23 cellular contexts compared by ENCODE assay signal in genomic region chr3:71183544-71183943, GRCh38.
"Had no signal": no experiment of that assay in that cellular context is flagged by ENCODE, and none has a peak within 500 bp of the region (broad histone marks: within the 10 kb centered on the region; RNA-seq: fewer than 3 reads in every experiment).

No MANE protein-coding gene starts in this region.

- H3K4me3 Mint-ChIP-seq: activated CD4-positive, alpha-beta T cell treated with anti-CD3 and anti-CD28 coated beads, Interleukin-2, amount 10 ng/mL, durations not matched to agents 24 days and 14 days; activated CD8-positive, alpha-beta memory T cell treated with anti-CD3 and anti-CD28 coated beads, Interleukin-2, amount 10 ng/mL, durations not matched to agents 7 days and 5 days; activated CD8-positive, alpha-beta T cell treated with anti-CD3 and anti-CD28 coated beads for 36 hours; activated naive CD4-positive, alpha-beta T cell treated with anti-CD3 and anti-CD28 coated beads, Interleukin-2, amount 50 U/mL, for 24 hours; endodermal cell; naive thymus-derived CD8-positive, alpha-beta T cell; neural progenitor cell had no signal

- H3K4me1 ChIP-seq: gastrocnemius medialis had no signal

- H3K27ac ChIP-seq: adrenal gland, esophagus squamous epithelium, gastrocnemius medialis, neural progenitor cell, upper lobe of left lung had no signal

- H3K4me1 Mint-ChIP-seq: endodermal cell, neural progenitor cell had no signal

- DNase-seq: activated CD4-positive, alpha-beta T cell treated with anti-CD3 and anti-CD28 coated beads, Interleukin-2, amount 10 ng/mL, durations not matched to agents 24 days and 14 days; activated CD8-positive, alpha-beta memory T cell treated with anti-CD3 and anti-CD28 coated beads, Interleukin-2, amount 10 ng/mL, durations not matched to agents 7 days and 5 days; activated CD8-positive, alpha-beta T cell treated with anti-CD3 and anti-CD28 coated beads for 36 hours; activated gamma-delta T cell treated with Interleukin-2 at 50 U/mL for 16 hours; activated T-cell treated with anti-CD3 and anti-CD28 coated beads for 4 hours; adrenal gland; cerebellar nuclear complex; cortex of kidney; endodermal cell; esophagus squamous epithelium; gastrocnemius medialis; head of caudate nucleus; islet precursor cell; left colon; naive thymus-derived CD8-positive, alpha-beta T cell; posterior cingulate gyrus; stimulated activated CD4-positive, alpha-beta T cell treated with anti-CD3 and anti-CD28 coated beads, Interleukin-2, amount 100 ng/mL, for 48 hours; stimulated activated naive CD8-positive, alpha-beta T cell treated with anti-CD3 and anti-CD28 coated beads, Interleukin-15, Interleukin-2, amounts not matched to agents 100 U/mL and 50 U/mL, for 24 hours; upper lobe of left lung had no signal

- H3K4me2 ChIP-seq: neural progenitor cell had no signal

- H3K9me3 Mint-ChIP-seq: activated CD4-positive, alpha-beta T cell treated with anti-CD3 and anti-CD28 coated beads, Interleukin-2, amount 10 ng/mL, durations not matched to agents 24 days and 14 days; activated CD8-positive, alpha-beta T cell treated with anti-CD3 and anti-CD28 coated beads for 36 hours; activated naive CD4-positive, alpha-beta T cell treated with anti-CD3 and anti-CD28 coated beads, Interleukin-2, amount 50 U/mL, for 24 hours; endodermal cell; naive thymus-derived CD8-positive, alpha-beta T cell; neural progenitor cell had no signal

- H3K36me3 ChIP-seq: adrenal gland, gastrocnemius medialis, neural progenitor cell, upper lobe of left lung had no signal

- H3K36me3 Mint-ChIP-seq: neural progenitor cell had no signal

- H3K27me3 ChIP-seq: adrenal gland, esophagus squamous epithelium, gastrocnemius medialis, neural progenitor cell, upper lobe of left lung had no signal

- H3K27ac Mint-ChIP-seq: activated CD4-positive, alpha-beta T cell treated with anti-CD3 and anti-CD28 coated beads, Interleukin-2, amount 10 ng/mL, durations not matched to agents 24 days and 14 days; activated CD8-positive, alpha-beta memory T cell treated with anti-CD3 and anti-CD28 coated beads, Interleukin-2, amount 10 ng/mL, durations not matched to agents 7 days and 5 days; activated CD8-positive, alpha-beta T cell treated with anti-CD3 and anti-CD28 coated beads for 36 hours; activated naive CD4-positive, alpha-beta T cell treated with anti-CD3 and anti-CD28 coated beads, Interleukin-2, amount 50 U/mL, for 24 hours; endodermal cell; neural progenitor cell had no signal

- H2AFZ ChIP-seq: neural progenitor cell had no signal

- H3K9ac ChIP-seq: neural progenitor cell had no signal

- H3K9me3 ChIP-seq: adrenal gland, esophagus squamous epithelium, gastrocnemius medialis, upper lobe of left lung had no signal

- ATAC-seq: activated CD4-positive, CD25-positive, alpha-beta regulatory T cell treated with anti-CD3 and anti-CD28 coated beads, Interleukin-2, amount 50 U/mL, for 24 hours; activated CD8-positive, alpha-beta memory T cell treated with anti-CD3 and anti-CD28 coated beads, Interleukin-2, amount 10 ng/mL, durations not matched to agents 7 days and 5 days; activated CD8-positive, alpha-beta T cell treated with anti-CD3 and anti-CD28 coated beads for 36 hours; naive thymus-derived CD8-positive, alpha-beta T cell; stimulated activated naive CD8-positive, alpha-beta T cell treated with anti-CD3 and anti-CD28 coated beads, Interleukin-15, Interleukin-2, amounts not matched to agents 100 U/mL and 50 U/mL, for 24 hours had no signal

- H3K27me3 Mint-ChIP-seq: activated CD4-positive, alpha-beta T cell treated with anti-CD3 and anti-CD28 coated beads, Interleukin-2, amount 10 ng/mL, durations not matched to agents 24 days and 14 days; activated CD8-positive, alpha-beta memory T cell treated with anti-CD3 and anti-CD28 coated beads, Interleukin-2, amount 10 ng/mL, durations not matched to agents 7 days and 5 days; activated CD8-positive, alpha-beta T cell treated with anti-CD3 and anti-CD28 coated beads for 36 hours; activated naive CD4-positive, alpha-beta T cell treated with anti-CD3 and anti-CD28 coated beads, Interleukin-2, amount 50 U/mL, for 24 hours; naive thymus-derived CD8-positive, alpha-beta T cell had no signal

- H3K4me3 ChIP-seq: adrenal gland, esophagus squamous epithelium, gastrocnemius medialis, lung, neural progenitor cell, upper lobe of left lung had no signal
